Comparison of ENCODE assay signal across 36 cellular contexts in the genomic region with DNA sequence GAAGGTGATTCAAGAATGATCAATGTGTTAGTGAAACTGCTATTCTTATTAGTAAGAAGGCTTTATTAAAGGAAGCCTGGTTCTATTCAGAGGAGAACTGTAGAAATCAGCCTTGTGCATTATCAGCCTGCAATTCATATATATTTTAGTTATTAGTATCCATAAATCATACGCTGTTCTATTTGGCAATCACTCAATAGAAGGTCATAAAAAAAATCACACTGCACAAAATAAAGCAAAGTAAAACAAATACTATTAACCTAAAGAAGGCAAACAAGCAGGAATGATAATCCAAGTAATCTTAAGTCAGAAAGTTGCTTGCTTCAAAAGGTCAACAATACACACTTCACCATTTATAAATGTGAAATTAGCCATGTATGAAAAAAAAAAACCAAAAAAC.
"Had no signal": no experiment of that assay in that cellular context is flagged by ENCODE, and none has a peak within 500 bp of the region (broad histone marks: within the 10 kb centered on the region; RNA-seq: fewer than 3 reads in every experiment).

No MANE protein-coding gene starts in this region.

- DNase-seq: activated CD4-positive, alpha-beta memory T cell treated with anti-CD3 and anti-CD28 coated beads, Interleukin-2, amount 10 ng/mL, durations not matched to agents 7 days and 5 days; activated CD4-positive, alpha-beta T cell treated with anti-CD3 and anti-CD28 coated beads for 1 hour; activated CD4-positive, alpha-beta T cell treated with anti-CD3 and anti-CD28 coated beads for 36 hours; activated CD4-positive, alpha-beta T cell treated with anti-CD3 and anti-CD28 coated beads for 48 hours; activated CD4-positive, alpha-beta T cell treated with anti-CD3 and anti-CD28 coated beads, Interleukin-2, amount 10 ng/mL, durations not matched to agents 7 days and 5 days; activated CD4-positive, alpha-beta T cell treated with anti-CD3 and anti-CD28 coated beads, Interleukin-2, amount 50 U/mL, for 48 hours; activated CD4-positive, CD25-positive, alpha-beta regulatory T cell; activated CD8-positive, alpha-beta memory T cell treated with anti-CD3 and anti-CD28 coated beads, Interleukin-2, amount 50 U/mL, for 48 hours; activated effector memory CD4-positive, alpha-beta T cell treated with Interleukin-2 at 50 U/mL for 16 hours; activated gamma-delta T cell; activated naive CD4-positive, alpha-beta T cell treated with anti-CD3 and anti-CD28 coated beads, Interleukin-2, amount 10 ng/mL, durations not matched to agents 7 days and 5 days; activated naive CD4-positive, alpha-beta T cell treated with Interleukin-2 at 50 U/mL for 16 hours; activated naive CD8-positive, alpha-beta T cell treated with anti-CD3 and anti-CD28 coated beads, Interleukin-2, amount 10 ng/mL, durations not matched to agents 7 days and 5 days; activated naive CD8-positive, alpha-beta T cell treated with anti-CD3 and anti-CD28 coated beads, Interleukin-2, amount 50 U/mL, for 24 hours; activated T-cell treated with anti-CD3 and anti-CD28 coated beads, Interleukin-2, amount 50 U/mL, for 24 hours; activated T-cell treated with anti-CD3 and anti-CD28 coated beads, Interleukin-2, amount 50 U/mL, for 48 hours; amygdala; anterior cingulate cortex; caudate nucleus; cerebellar nuclear complex; T-helper 2 cell; T-helper 9 cell; WERI-Rb-1 had no signal

- H3K9me3 ChIP-seq: ascending aorta had no signal

- H3K4me3 ChIP-seq: ascending aorta, cardiac muscle cell had no signal

- H3K27me3 ChIP-seq: ascending aorta, cardiac muscle cell had no signal

- FAIRE-seq: bronchial epithelial cell, TTC549 had no signal

- H3K36me3 ChIP-seq: ascending aorta, cardiac muscle cell, WERI-Rb-1 had no signal

- H3K27me3 Mint-ChIP-seq: activated CD4-positive, alpha-beta T cell treated with anti-CD3 and anti-CD28 coated beads for 36 hours; activated naive CD4-positive, alpha-beta T cell treated with anti-CD3 and anti-CD28 coated beads, Interleukin-2, amount 10 ng/mL, durations not matched to agents 7 days and 5 days; activated naive CD8-positive, alpha-beta T cell treated with anti-CD3 and anti-CD28 coated beads, Interleukin-2, amount 10 ng/mL, durations not matched to agents 7 days and 5 days; activated naive CD8-positive, alpha-beta T cell treated with anti-CD3 and anti-CD28 coated beads, Interleukin-2, amount 50 U/mL, for 24 hours; activated T-cell treated with anti-CD3 and anti-CD28 coated beads, Interleukin-2, amount 50 U/mL, for 24 hours; brain; central memory CD8-positive, alpha-beta T cell had no signal

- H3K9me3 Mint-ChIP-seq: activated CD4-positive, alpha-beta memory T cell treated with anti-CD3 and anti-CD28 coated beads, Interleukin-2, amount 10 ng/mL, durations not matched to agents 7 days and 5 days; activated CD4-positive, alpha-beta T cell treated with anti-CD3 and anti-CD28 coated beads, Interleukin-2, amount 10 ng/mL, durations not matched to agents 7 days and 5 days; activated naive CD4-positive, alpha-beta T cell treated with anti-CD3 and anti-CD28 coated beads, Interleukin-2, amount 10 ng/mL, durations not matched to agents 7 days and 5 days; activated naive CD4-positive, alpha-beta T cell treated with anti-CD3 and anti-CD28 coated beads, Interleukin-2, amount 50 U/mL, for 24 hours; activated naive CD8-positive, alpha-beta T cell treated with anti-CD3 and anti-CD28 coated beads, Interleukin-2, amount 10 ng/mL, durations not matched to agents 7 days and 5 days; activated naive CD8-positive, alpha-beta T cell treated with anti-CD3 and anti-CD28 coated beads, Interleukin-2, amount 50 U/mL, for 24 hours; activated T-cell treated with anti-CD3 and anti-CD28 coated beads, Interleukin-2, amount 50 U/mL, for 24 hours; activated T-helper 2 cell treated with anti-CD3 and anti-CD28 coated beads, Interferon-gamma antibody, Interleukin-2, Interleukin-4, amounts not matched to agents 10 μg/mL and 5 μg/mL and 100 μg/mL, durations not matched to agents 14 hours and 24 hours and 36 hours; brain; central memory CD8-positive, alpha-beta T cell; T-helper 1 cell treated with Interleukin-12 subunit alpha and Interleukin-12 subunit beta and Interleukin-4 antibody, amounts not matched to agents 30 μg/mL and 1 μg/mL, for 36 hours; T-helper 2 cell treated with Interferon-gamma antibody and Interleukin-4, amounts not matched to agents 5 μg/mL and 100 μg/mL, for 36 hours; WTC11 had no signal

- H3K4me1 Mint-ChIP-seq: activated CD4-positive, alpha-beta memory T cell treated with anti-CD3 and anti-CD28 coated beads, Interleukin-2, amount 10 ng/mL, durations not matched to agents 7 days and 5 days; activated CD4-positive, alpha-beta T cell treated with anti-CD3 and anti-CD28 coated beads for 36 hours; activated CD4-positive, alpha-beta T cell treated with anti-CD3 and anti-CD28 coated beads, Interleukin-2, amount 10 ng/mL, durations not matched to agents 7 days and 5 days; activated naive CD4-positive, alpha-beta T cell treated with anti-CD3 and anti-CD28 coated beads, Interleukin-2, amount 10 ng/mL, durations not matched to agents 7 days and 5 days; activated naive CD4-positive, alpha-beta T cell treated with anti-CD3 and anti-CD28 coated beads, Interleukin-2, amount 50 U/mL, for 24 hours; activated naive CD8-positive, alpha-beta T cell treated with anti-CD3 and anti-CD28 coated beads, Interleukin-2, amount 10 ng/mL, durations not matched to agents 7 days and 5 days; activated naive CD8-positive, alpha-beta T cell treated with anti-CD3 and anti-CD28 coated beads, Interleukin-2, amount 50 U/mL, for 24 hours; central memory CD8-positive, alpha-beta T cell had no signal

- ATAC-seq: activated CD4-positive, alpha-beta T cell treated with anti-CD3 and anti-CD28 coated beads for 36 hours; activated CD4-positive, CD25-positive, alpha-beta regulatory T cell treated with anti-CD3 and anti-CD28 coated beads, Interleukin-2, amount 50 U/mL, for 24 hours; activated naive CD8-positive, alpha-beta T cell treated with anti-CD3 and anti-CD28 coated beads, Interleukin-2, amount 50 U/mL, for 24 hours; WTC11 had no signal

- H3K4me1 ChIP-seq: ascending aorta had no signal

- H3K36me3 Mint-ChIP-seq: activated naive CD4-positive, alpha-beta T cell treated with anti-CD3 and anti-CD28 coated beads, Interleukin-2, amount 10 ng/mL, durations not matched to agents 7 days and 5 days; activated naive CD4-positive, alpha-beta T cell treated with anti-CD3 and anti-CD28 coated beads, Interleukin-2, amount 50 U/mL, for 24 hours; activated naive CD8-positive, alpha-beta T cell; activated naive CD8-positive, alpha-beta T cell treated with anti-CD3 and anti-CD28 coated beads, Interleukin-2, amount 10 ng/mL, durations not matched to agents 7 days and 5 days; WTC11 had no signal

- H3K27ac ChIP-seq: ascending aorta, cardiac muscle cell, WERI-Rb-1 had no signal

- H3K4me3 Mint-ChIP-seq: activated CD4-positive, alpha-beta memory T cell treated with anti-CD3 and anti-CD28 coated beads, Interleukin-2, amount 10 ng/mL, durations not matched to agents 7 days and 5 days; activated CD4-positive, alpha-beta T cell treated with anti-CD3 and anti-CD28 coated beads for 36 hours; activated CD4-positive, alpha-beta T cell treated with anti-CD3 and anti-CD28 coated beads, Interleukin-2, amount 10 ng/mL, durations not matched to agents 7 days and 5 days; activated naive CD4-positive, alpha-beta T cell treated with anti-CD3 and anti-CD28 coated beads, Interleukin-2, amount 10 ng/mL, durations not matched to agents 7 days and 5 days; activated naive CD4-positive, alpha-beta T cell treated with anti-CD3 and anti-CD28 coated beads, Interleukin-2, amount 50 U/mL, for 24 hours; activated naive CD8-positive, alpha-beta T cell; activated naive CD8-positive, alpha-beta T cell treated with anti-CD3 and anti-CD28 coated beads, Interleukin-2, amount 10 ng/mL, durations not matched to agents 7 days and 5 days; activated naive CD8-positive, alpha-beta T cell treated with anti-CD3 and anti-CD28 coated beads, Interleukin-2, amount 50 U/mL, for 24 hours; activated T-cell treated with anti-CD3 and anti-CD28 coated beads, Interleukin-2, amount 50 U/mL, for 24 hours; brain; central memory CD8-positive, alpha-beta T cell; T-helper 1 cell treated with Interleukin-12 subunit alpha and Interleukin-12 subunit beta and Interleukin-4 antibody, amounts not matched to agents 30 μg/mL and 1 μg/mL, for 36 hours; T-helper 2 cell treated with Interferon-gamma antibody and Interleukin-4, amounts not matched to agents 5 μg/mL and 100 μg/mL, for 36 hours; WTC11 had no signal

- H3K27ac Mint-ChIP-seq: activated CD4-positive, alpha-beta memory T cell treated with anti-CD3 and anti-CD28 coated beads, Interleukin-2, amount 10 ng/mL, durations not matched to agents 7 days and 5 days; activated CD4-positive, alpha-beta T cell treated with anti-CD3 and anti-CD28 coated beads for 36 hours; activated CD4-positive, alpha-beta T cell treated with anti-CD3 and anti-CD28 coated beads, Interleukin-2, amount 10 ng/mL, durations not matched to agents 7 days and 5 days; activated naive CD4-positive, alpha-beta T cell treated with anti-CD3 and anti-CD28 coated beads, Interleukin-2, amount 10 ng/mL, durations not matched to agents 7 days and 5 days; activated naive CD4-positive, alpha-beta T cell treated with anti-CD3 and anti-CD28 coated beads, Interleukin-2, amount 50 U/mL, for 24 hours; activated naive CD8-positive, alpha-beta T cell; activated naive CD8-positive, alpha-beta T cell treated with anti-CD3 and anti-CD28 coated beads, Interleukin-2, amount 10 ng/mL, durations not matched to agents 7 days and 5 days; activated naive CD8-positive, alpha-beta T cell treated with anti-CD3 and anti-CD28 coated beads, Interleukin-2, amount 50 U/mL, for 24 hours; activated T-cell treated with anti-CD3 and anti-CD28 coated beads, Interleukin-2, amount 50 U/mL, for 24 hours; activated T-helper 2 cell treated with anti-CD3 and anti-CD28 coated beads, Interferon-gamma antibody, Interleukin-2, Interleukin-4, amounts not matched to agents 10 μg/mL and 5 μg/mL and 100 μg/mL, durations not matched to agents 14 hours and 24 hours and 36 hours; brain; T-helper 1 cell treated with Interleukin-12 subunit alpha and Interleukin-12 subunit beta and Interleukin-4 antibody, amounts not matched to agents 30 μg/mL and 1 μg/mL, for 36 hours; T-helper 2 cell treated with Interferon-gamma antibody and Interleukin-4, amounts not matched to agents 5 μg/mL and 100 μg/mL, for 36 hours; WTC11 had no signal
